9 cellular contexts compared by ENCODE assay signal in genomic region chr7:101950450-101951119, GRCh38.
DNase-seq lines count a peak whose midpoint lies in the region; ATAC-seq and TF ChIP-seq lines count a peak whose summit lies in the region.
"Had no signal": no experiment of that assay in that cellular context is flagged by ENCODE, and none has a peak within 500 bp of the region (broad histone marks: within the 10 kb centered on the region; RNA-seq: fewer than 3 reads in every experiment).

No MANE protein-coding gene starts in this region.

- H3F3A ChIP-seq in PC-3 (ENCODE audit: low read length, unreplicated experiment), result no peaks in the 10 kb centered on the region

- H4K20me1 ChIP-seq in PC-3 (ENCODE audit: low read length), result no peaks in the 10 kb centered on the region

- H3K9me2 ChIP-seq in PC-3 (replicated peaks; ENCODE audit: low read length), result no peaks in the 10 kb centered on the region

- H3K4me3 ChIP-seq in PC-3 (ENCODE audit: low read length), result no peak overlapping the region
- no peak overlapping the region for H3K4me3 ChIP-seq in fibroblast of mammary gland (ENCODE audit: control insufficient read depth, low read depth, low read length)
- H3K4me3 ChIP-seq in retinal pigment epithelial cell (ENCODE audit: low read length), result no peak overlapping the region
- H3K4me3 ChIP-seq: colonic mucosa had no signal

- H3K4me2 ChIP-seq in PC-3 (ENCODE audit: low read length), result no peak overlapping the region

- peaks cover 28% of the 10 kb centered on the region for H3K4me1 ChIP-seq in PC-3 (ENCODE audit: insufficient read depth, low read length)
- H3K4me1 ChIP-seq: colonic mucosa had no signal

- peak overlapping the region; percentile 50 for H3K27ac ChIP-seq in PC-3 (ENCODE audit: low read length)
- H3K27ac ChIP-seq: colonic mucosa had no signal

- H3K9me3 ChIP-seq in PC-3 (ENCODE audit: low read length), result no peaks in the 10 kb centered on the region
- H3K9me3 ChIP-seq: colonic mucosa had no signal

- ATAC-seq in PC-3, result peak; percentile 42

- H3K9ac ChIP-seq in PC-3 (ENCODE audit: low read length), result no peak overlapping the region

- no peaks in the 10 kb centered on the region for H3K36me3 ChIP-seq in PC-3 (ENCODE audit: low read depth, low read length)
- H3K36me3 ChIP-seq: colonic mucosa had no signal

- CTCF ChIA-PET in PC-3 (lab: Charles Lee), result no interaction called here

- peaks cover 44% of the 10 kb centered on the region for H3K79me2 ChIP-seq in PC-3 (ENCODE audit: low read length)

- BruUV-seq in PC-3 (replicated peaks; lab: Mats Ljungman, UMichigan), result no TSS peak

- H2AFZ ChIP-seq in PC-3 (ENCODE audit: low read length), result no peak overlapping the region

- intact Hi-C loops in PC-3 (cut with micrococcal nuclease), result no loop called here

- no peaks in the 10 kb centered on the region for H3K27me3 ChIP-seq in PC-3 (ENCODE audit: low read length)
- H3K27me3 ChIP-seq: colonic mucosa had no signal

- DNase-seq in ELR (ENCODE audit: low read depth), result peak; percentile 72
- DNase-seq in PC-3, result peak; percentile 40
- DNase-seq in fibroblast of mammary gland (ENCODE audit: low read depth), result peak; percentile 84
- DNase-seq in retinal pigment epithelial cell (ENCODE audit: low read depth), result no peak
- no peak for DNase-seq in kidney glomerular epithelial cell (lab: John Stamatoyannopoulos, UW)
- no peak for DNase-seq in SIG-M5 treated with dmso at 0.1 percent for 504 hours (lab: John Stamatoyannopoulos, UW; ENCODE audit: unreplicated experiment)
- no peak for DNase-seq in superior temporal gyrus (ENCODE audit: extremely low spot score)
- DNase-seq in activated effector memory CD4-positive, alpha-beta T cell treated with anti-CD3 and anti-CD28 coated beads, Interleukin-2, amount 50 U/mL, for 16 hours, result no peak
- DNase-seq: colonic mucosa had no signal

- POLR2A ChIA-PET in PC-3 (lab: Charles Lee; ENCODE audit: unreplicated experiment), result no interaction called here

- peak; percentile 42; the same call in 1 of the 2 replicates for TF ChIP-seq CTCF in PC-3 (conservative IDR thresholded peaks at IDR 0.05; ENCODE audit: low read depth, low read length)
- TF ChIP-seq CTCF in fibroblast of mammary gland (conservative IDR thresholded peaks at IDR 0.05; ENCODE audit: control insufficient read depth, insufficient read depth, low read depth, low read length), result peak; percentile 42
- TF ChIP-seq CTCF in retinal pigment epithelial cell (conservative IDR thresholded peaks at IDR 0.05; ENCODE audit: low read depth, low read length), result peak; percentile 41

Comparison
In these comparisons a context has a peak if more than half of its experiments do, and no peak if none do; other contexts are left out.
1. DNase-seq: peak in ELR (single experiment), PC-3 (single experiment) and fibroblast of mammary gland (single experiment); none in retinal pigment epithelial cell (single experiment), kidney glomerular epithelial cell (single experiment), SIG-M5 treated with dmso at 0.1 percent for 504 hours (single experiment), superior temporal gyrus (single experiment) and activated effector memory CD4-positive, alpha-beta T cell treated with anti-CD3 and anti-CD28 coated beads, Interleukin-2, amount 50 U/mL, for 16 hours (single experiment).
2. Peak in every context shown above with its lines, with median percentiles within 50 percentile points of each other: CTCF ChIP-seq.